24 cellular contexts compared by ENCODE assay signal in genomic region chr20:43057317-43057716, GRCh38.
DNase-seq lines count a peak whose midpoint lies in the region; ATAC-seq, FAIRE-seq and TF ChIP-seq lines count a peak whose summit lies in the region.
"Had no signal": no experiment of that assay in that cellular context is flagged by ENCODE, and none has a peak within 500 bp of the region (broad histone marks: within the 10 kb centered on the region; RNA-seq: fewer than 3 reads in every experiment).

No MANE protein-coding gene starts in this region.

- in situ Hi-C loops in mammary epithelial cell (cut with MboI; ENCODE audit: low sequenced_read_pairs in 2 of 2) (no loop called here), K562 (cut with MboI) (no loop called here)

- H3K9me3 Mint-ChIP-seq in naive thymus-derived CD8-positive, alpha-beta T cell, result peaks cover 0 to 13% (median 3%) of the 10 kb centered on the region in 9 donors

- H4K20me1 ChIP-seq in mammary epithelial cell (ENCODE audit: insufficient read depth, low read length), result no peaks in the 10 kb centered on the region
- no peaks in the 10 kb centered on the region for H4K20me1 ChIP-seq in BLaER1
- H4K20me1 ChIP-seq in K562 (replicated peaks; ENCODE audit: control insufficient read depth, insufficient read depth, low read length), result no peaks in the 10 kb centered on the region

- H3K4me2 ChIP-seq in mammary epithelial cell (ENCODE audit: insufficient read depth, low read depth, low read length), result no peak overlapping the region
- peak overlapping the region; percentile 51 for H3K4me2 ChIP-seq in BLaER1
- H3K4me2 ChIP-seq in K562 (ENCODE audit: insufficient read depth, low read length), result no peak overlapping the region
- H3K4me2 ChIP-seq: A549 had no signal

- DNase-seq in mammary epithelial cell (no peak), breast epithelium (ENCODE audit: low spot score in 2 of 2) (no peak), K562 (ENCODE audit: extremely low read depth in 1 of 4, low spot score in 3 of 4) (no peak), GM10266 (ENCODE audit: extremely low spot score) (no peak)
- no peak for DNase-seq in naive thymus-derived CD8-positive, alpha-beta T cell
- DNase-seq: AML-193; CD4-positive, alpha-beta memory T cell; CD8-positive, alpha-beta memory T cell; COR-L47; DMS 273 treated with DMSO at 0.1 percent for 48 hours; DMS153; DMS53; DMS79; DND-41; EL; GDM1 had no signal

- no peaks in the 10 kb centered on the region for H3K9me1 ChIP-seq in K562 (ENCODE audit: control insufficient read depth, insufficient read depth, low read length)

- TF ChIP-seq CTCF in mammary epithelial cell (conservative IDR thresholded peaks at IDR 0.05 in 1 of 2, IDR thresholded peaks at IDR 0.05 in 1 of 2; ENCODE audit: extremely low read depth in 1 of 2, insufficient read depth in 1 of 2, low read depth in 1 of 2, low read length in 2 of 2) (no peak), breast epithelium (IDR thresholded peaks at IDR 0.05) (no peak), HEK293 (tag by site-specific recombination; IDR thresholded peaks at IDR 0.05) (no peak), K562 (IDR thresholded peaks at IDR 0.05 in 2 of 3, conservative IDR thresholded peaks at IDR 0.05 in 1 of 3; ENCODE audit: insufficient read depth in 2 of 3, low read depth in 1 of 3, low read length in 3 of 3) (no peak), GM10266 (IDR thresholded peaks at IDR 0.05; ENCODE audit: control insufficient read depth, insufficient read depth, low read depth, missing control alignments) (no peak)

- no peaks in the 10 kb centered on the region for H3K4me1 Mint-ChIP-seq in naive thymus-derived CD8-positive, alpha-beta T cell
- H3K4me1 Mint-ChIP-seq: B cell; CD4-positive, alpha-beta memory T cell; CD8-positive, alpha-beta memory T cell had no signal

- H3K27ac ChIP-seq in mammary epithelial cell (ENCODE audit: insufficient read depth, low read depth, low read length) (no peak overlapping the region), breast epithelium (no peak overlapping the region), BLaER1 (no peak overlapping the region; the same call in 1 of the 2 replicates), HEK293 (ENCODE audit: extremely low read depth, low read depth, low read length) (no peak overlapping the region), K562 (ENCODE audit: extremely low read depth, low read depth, low read length) (no peak overlapping the region)
- H3K27ac ChIP-seq: 22Rv1, A549, C4-2B had no signal

- no peak overlapping the region for H3K4me3 Mint-ChIP-seq in naive thymus-derived CD8-positive, alpha-beta T cell
- H3K4me3 Mint-ChIP-seq: B cell; CD4-positive, alpha-beta memory T cell; CD8-positive, alpha-beta memory T cell had no signal

- intact Hi-C loops in mammary epithelial cell (cut with micrococcal nuclease) (no loop called here), breast epithelium (cut with DNase I; ENCODE audit: low total_unique reads) (no loop called here), K562 (cut with micrococcal nuclease) (no loop called here)

- H2AFZ ChIP-seq in mammary epithelial cell (ENCODE audit: low read depth, low read length) (no peak overlapping the region), K562 (ENCODE audit: low read depth, low read length) (no peak overlapping the region)

- H3K36me3 Mint-ChIP-seq in naive thymus-derived CD8-positive, alpha-beta T cell, result peaks cover 0 to 6% (median 0%) of the 10 kb centered on the region in 3 donors
- H3K36me3 Mint-ChIP-seq: CD4-positive, alpha-beta memory T cell; CD8-positive, alpha-beta memory T cell had no signal

- ATAC-seq in K562, result no peak
- no peak for ATAC-seq in naive thymus-derived CD8-positive, alpha-beta T cell
- ATAC-seq: A549 had no signal

- H3K9ac ChIP-seq in mammary epithelial cell (ENCODE audit: insufficient read depth, low read length) (peak overlapping the region; percentile 5), BLaER1 (no peak overlapping the region), K562 (ENCODE audit: insufficient read depth in 1 of 2, low read depth in 2 of 2, low read length in 2 of 2) (no peak overlapping the region)

- no peak for TF ChIP-seq EP300 in K562 (IDR thresholded peaks at IDR 0.05; ENCODE audit: low read length)

- dilution Hi-C loops in mammary epithelial cell (cut with HindIII; ENCODE audit: low sequenced_read_pairs), result no loop called here

- no peak overlapping the region for H3K27ac Mint-ChIP-seq in naive thymus-derived CD8-positive, alpha-beta T cell
- H3K27ac Mint-ChIP-seq: B cell; CD4-positive, alpha-beta memory T cell; CD8-positive, alpha-beta memory T cell had no signal

- FAIRE-seq in K562 (lab: Jason Lieb, UNC), result no peak
- FAIRE-seq: A549, GM12891, GM19239 had no signal

- TF ChIP-seq POLR2A in breast epithelium (IDR thresholded peaks at IDR 0.05) (no peak), K562 (conservative IDR thresholded peaks at IDR 0.05) (no peak)

- no peaks in the 10 kb centered on the region for H3K36me3 ChIP-seq in mammary epithelial cell (ENCODE audit: insufficient read depth, low read length)
- H3K36me3 ChIP-seq in breast epithelium, result no peaks in the 10 kb centered on the region
- no peaks in the 10 kb centered on the region for H3K36me3 ChIP-seq in BLaER1
- no peaks in the 10 kb centered on the region for H3K36me3 ChIP-seq in HEK293 (ENCODE audit: control insufficient read depth in 2 of 2, insufficient read depth in 1 of 2, low read length in 2 of 2)
- H3K36me3 ChIP-seq in K562 (ENCODE audit: control insufficient read depth, insufficient read depth, low read length), result no peaks in the 10 kb centered on the region

- CTCF ChIA-PET in mammary epithelial cell (lab: Charles Lee; ENCODE audit: low non-redundant PET) (no interaction called here), HEK293 (lab: Yijun Ruan, JAX) (no interaction called here), K562 (lab: Yijun Ruan, JAX; ENCODE audit: low intra/inter-chr PET ratio) (no interaction called here)

- no peaks in the 10 kb centered on the region for H3K4me1 ChIP-seq in mammary epithelial cell (ENCODE audit: insufficient read depth, low read length)
- H3K4me1 ChIP-seq in breast epithelium, result no peaks in the 10 kb centered on the region
- H3K4me1 ChIP-seq in BLaER1, result peaks cover 51% of the 10 kb centered on the region
- no peaks in the 10 kb centered on the region for H3K4me1 ChIP-seq in HEK293 (ENCODE audit: control insufficient read depth, insufficient read depth, low read length)
- H3K4me1 ChIP-seq in K562 (replicated peaks in 1 of 2; ENCODE audit: control insufficient read depth in 2 of 2, insufficient read depth in 2 of 2, low read length in 2 of 2), result no peaks in the 10 kb centered on the region
- H3K4me1 ChIP-seq: A549 had no signal

- no peak for TF ChIP-seq RAD21 in K562 (CRISPR knock-in tag; conservative IDR thresholded peaks at IDR 0.05 in 1 of 2, IDR thresholded peaks at IDR 0.05 in 1 of 2)

- no TSS peak for BruUV-seq in mammary epithelial cell (replicated peaks; lab: Mats Ljungman, UMichigan)
- BruUV-seq in K562 (replicated peaks; lab: Mats Ljungman, UMichigan), result no TSS peak

- H3K27me3 ChIP-seq in mammary epithelial cell (ENCODE audit: insufficient read depth, low read length), result no peaks in the 10 kb centered on the region
- no peaks in the 10 kb centered on the region for H3K27me3 ChIP-seq in breast epithelium
- no peaks in the 10 kb centered on the region for H3K27me3 ChIP-seq in BLaER1
- H3K27me3 ChIP-seq in K562 (ENCODE audit: control insufficient read depth in 2 of 2, insufficient read depth in 2 of 2, low read length in 2 of 2), result no peaks in the 10 kb centered on the region

- POLR2A ChIA-PET in HEK293 (lab: Yijun Ruan, JAX), result no interaction called here
- POLR2A ChIA-PET in K562 (lab: Yijun Ruan, JAX), result no interaction called here
- POLR2A ChIA-PET in naive thymus-derived CD8-positive, alpha-beta T cell (lab: Charles Lee), result no interaction called here

- peaks cover 3 to 25% (median 11%) of the 10 kb centered on the region in 5 donors for H3K27me3 Mint-ChIP-seq in naive thymus-derived CD8-positive, alpha-beta T cell
- H3K27me3 Mint-ChIP-seq: B cell had no signal

- no peaks in the 10 kb centered on the region for H3K79me2 ChIP-seq in mammary epithelial cell (ENCODE audit: insufficient read depth, low read length)
- H3K79me2 ChIP-seq in K562 (ENCODE audit: control insufficient read depth, insufficient read depth, low read length), result no peaks in the 10 kb centered on the region

- H3K4me3 ChIP-seq in mammary epithelial cell (replicated peaks in 1 of 3; ENCODE audit: insufficient read depth in 1 of 3, low read depth in 2 of 3, low read length in 3 of 3) (no peak overlapping the region), breast epithelium (no peak overlapping the region), BLaER1 (no peak overlapping the region), HEK293 (ENCODE audit: low read depth, low read length) (no peak overlapping the region), K562 (no peak overlapping the region)
- H3K4me3 ChIP-seq: A549 had no signal

- H3K9me3 ChIP-seq in mammary epithelial cell (replicated peaks; ENCODE audit: insufficient read depth, low read length) (peaks cover 22% of the 10 kb centered on the region), breast epithelium (no peaks in the 10 kb centered on the region), BLaER1 (no peaks in the 10 kb centered on the region), HEK293 (ENCODE audit: control insufficient read depth, insufficient read depth, low read depth, low read length) (no peaks in the 10 kb centered on the region), K562 (replicated peaks; ENCODE audit: control insufficient read depth, insufficient read depth, low read depth, low read length) (no peaks in the 10 kb centered on the region)
- H3K9me3 ChIP-seq: A549 had no signal

TF ChIP-seq in HEK293, 187 proteins besides CTCF, POLR2A, EP300 and RAD21:
- peak; percentile 88 for TF ChIP-seq PRDM1 (tag by site-specific recombination; IDR thresholded peaks at IDR 0.05)
- no peak for TF ChIP-seq ZNF211 (tag by site-specific recombination; IDR thresholded peaks at IDR 0.05; ENCODE audit: low read depth)

TF ChIP-seq in K562, 482 proteins besides CTCF, POLR2A, EP300 and RAD21:
- TF ChIP-seq PCBP2 (IDR thresholded peaks at IDR 0.05; ENCODE audit: low read depth, low read length, poor library complexity, severe bottlenecking) (peak; percentile 23), SMARCB1 (IDR thresholded peaks at IDR 0.05; ENCODE audit: insufficient read length, low read depth) (no peak)
